Comparison of ENCODE assay signal across 1 cellular context in genomic region chr21:45367402-45368351, GRCh38.
TF ChIP-seq lines count a peak whose summit lies in the region.

No MANE protein-coding gene starts in this region.

TF ChIP-seq in K562, 482 proteins besides CTCF, POLR2A, EP300 and RAD21 (continued from another document):
- no peak for TF ChIP-seq HINFP (tag; conservative IDR thresholded peaks at IDR 0.05; ENCODE audit: low read depth)
TF ChIP-seq in K562: peak in this region for 0.
